Comparison of ENCODE assay signal across 1 cellular context in genomic region chr16:10897134-10897533, GRCh38.
A peak's percentile ranks its signal among the peaks of the same experiment; 100 is the strongest.
TF ChIP-seq lines count a peak whose summit lies in the region.

No MANE protein-coding gene starts in this region.

TF ChIP-seq in GM12878, 131 proteins besides CTCF, POLR2A, EP300 and RAD21 (continues in another document):
- TF ChIP-seq ATF7 (IDR thresholded peaks at IDR 0.05; ENCODE audit: low read depth) (peak; percentile 51), POLR2AphosphoS2 (IDR thresholded peaks at IDR 0.05; ENCODE audit: low read depth, low read length) (no peak), KDM1A (IDR thresholded peaks at IDR 0.05; ENCODE audit: borderline replicate concordance) (no peak), LARP7 (IDR thresholded peaks at IDR 0.05) (no peak), HDAC2 (IDR thresholded peaks at IDR 0.05) (no peak), CREB1 (IDR thresholded peaks at IDR 0.05; ENCODE audit: low read depth) (no peak), GABPA (IDR thresholded peaks at IDR 0.05; ENCODE audit: low read depth) (no peak), IRF3 (IDR thresholded peaks at IDR 0.05) (no peak), CREM (IDR thresholded peaks at IDR 0.05; ENCODE audit: low read depth) (0 out of 2 replicates have a peak, but pooled peaks have one; percentile 13), HSF1 (IDR thresholded peaks at IDR 0.05; ENCODE audit: low read depth, low read length) (no peak), POU2F2 (IDR thresholded peaks at IDR 0.05; ENCODE audit: borderline replicate concordance, low read depth, low read length) (no peak), ZBTB40 (IDR thresholded peaks at IDR 0.05; ENCODE audit: borderline replicate concordance) (no peak), SMARCA5 (IDR thresholded peaks at IDR 0.05) (no peak), POLR2AphosphoS5 (IDR thresholded peaks at IDR 0.05; ENCODE audit: low read length) (no peak), DPF2 (IDR thresholded peaks at IDR 0.05) (peak; percentile 71), SP1 (IDR thresholded peaks at IDR 0.05; ENCODE audit: low read depth, low read length) (no peak), PML (IDR thresholded peaks at IDR 0.05; ENCODE audit: low read length) (0 out of 2 replicates have a peak, but pooled peaks have one; percentile 15), ZBTB11 (CRISPR knock-in tag; IDR thresholded peaks at IDR 0.05) (no peak), CEBPZ (IDR thresholded peaks at IDR 0.05; ENCODE audit: low read depth, low read length) (no peak), RUNX3 (IDR thresholded peaks at IDR 0.05; ENCODE audit: low read length) (peak; percentile 73; the same call in 1 of the 2 replicates), EED (IDR thresholded peaks at IDR 0.05; ENCODE audit: low read depth) (peak; percentile 61; the same call in 1 of the 2 replicates), CBFB (IDR thresholded peaks at IDR 0.05; ENCODE audit: low read depth) (no peak), MXI1 (IDR thresholded peaks at IDR 0.05; ENCODE audit: low read depth, low read length) (no peak), NKRF (conservative IDR thresholded peaks at IDR 0.05) (no peak), IKZF2 (IDR thresholded peaks at IDR 0.05) (peak; percentile 88 to 89), CBX5 (IDR thresholded peaks at IDR 0.05; ENCODE audit: low read depth) (peak; percentile 37; the same call in 1 of the 2 replicates), ZSCAN29 (IDR thresholded peaks at IDR 0.05) (no peak), SIX5 (IDR thresholded peaks at IDR 0.05; ENCODE audit: low read depth, low read length, severe bottlenecking) (no peak), BCLAF1 (IDR thresholded peaks at IDR 0.05) (no peak), BMI1 (IDR thresholded peaks at IDR 0.05; ENCODE audit: borderline replicate concordance) (no peak; the same call in 1 of the 2 replicates), ZBTB4 (CRISPR knock-in tag; IDR thresholded peaks at IDR 0.05) (no peak)
